ENCODE assay signal across 15 cellular contexts in genomic region chr17:68491864-68492263, GRCh38. TPM values are rescaled to one million over a fixed set of nuclear protein-coding genes. Genes with fewer than 3 reads are reported as not detected.
DNase-seq lines count a peak whose midpoint lies in the region; ATAC-seq and TF ChIP-seq lines count a peak whose summit lies in the region.
"Had no signal": no experiment of that assay in that cellular context is flagged by ENCODE, and none has a peak within 500 bp of the region (broad histone marks: within the 10 kb centered on the region; RNA-seq: fewer than 3 reads in every experiment).

No MANE protein-coding gene starts in this region.

- ATAC-seq in GM21515 (IDR thresholded peaks at IDR 0.05; ENCODE audit: unreplicated experiment) = no peak
- ATAC-seq: gastroesophageal sphincter had no signal

- no peaks in the 10 kb centered on the region for H3K36me3 Mint-ChIP-seq in CD14-positive monocyte
- H3K36me3 Mint-ChIP-seq in nephron progenitor cell (ENCODE audit: low read depth) = no peaks in the 10 kb centered on the region
- H3K36me3 Mint-ChIP-seq: mesothelial cell of epicardium had no signal

- H3K27ac Mint-ChIP-seq in CD14-positive monocyte = peak overlapping the region; percentile 82 to 93 (median 91)
- H3K27ac Mint-ChIP-seq in nephron progenitor cell = peak overlapping the region; percentile 31
- H3K27ac Mint-ChIP-seq: activated T-helper 2 cell treated with anti-CD3 and anti-CD28 coated beads, Interferon-gamma antibody, Interleukin-2, Interleukin-4, amounts not matched to agents 10 μg/mL and 5 μg/mL and 100 μg/mL, durations not matched to agents 14 hours and 24 hours and 36 hours; mesothelial cell of epicardium had no signal

- DNase-seq in CD14-positive monocyte (ENCODE audit: low spot score) (no peak), NCI-H446 treated with DMSO at 0.1 percent for 48 hours (lab: John Stamatoyannopoulos, UW) (peak; percentile 56), epithelial cell of esophagus (ENCODE audit: low read depth) (peak; percentile 64), nephron progenitor cell (no peak), AML-193 (lab: John Stamatoyannopoulos, UW) (no peak)
- DNase-seq in activated T-cell treated with anti-CD3 and anti-CD28 coated beads, Interleukin-2, amount 50 U/mL, for 48 hours = no peak
- no peak for DNase-seq in stimulated activated naive CD4-positive, alpha-beta T cell treated with Interleukin-2 at 50 U/mL for 16 hours (lab: John Stamatoyannopoulos, UW)
- DNase-seq: H7; NCI-H774; stimulated activated CD8-positive, alpha-beta memory T cell treated with anti-CD3 and anti-CD28 coated beads, Interleukin-4, amount 100 ng/mL, for 48 hours had no signal

- intact Hi-C loops in CD14-positive monocyte (cut with micrococcal nuclease) = loop anchor here in 1 of 2 donors (2.0 kb wide), 1 partner anchor 17 kb away; no protein-coding TSS in a partner anchor

- peaks cover 74% of the 10 kb centered on the region for H3K4me1 Mint-ChIP-seq in CD14-positive monocyte
- H3K4me1 Mint-ChIP-seq in nephron progenitor cell = peaks cover 21% of the 10 kb centered on the region

- peaks cover 0 to 3% (median 0%) of the 10 kb centered on the region in 7 donors for H3K9me3 Mint-ChIP-seq in CD14-positive monocyte
- H3K9me3 Mint-ChIP-seq in nephron progenitor cell = peaks cover 6% of the 10 kb centered on the region
- H3K9me3 Mint-ChIP-seq: activated T-helper 2 cell treated with anti-CD3 and anti-CD28 coated beads, Interferon-gamma antibody, Interleukin-2, Interleukin-4, amounts not matched to agents 10 μg/mL and 5 μg/mL and 100 μg/mL, durations not matched to agents 14 hours and 24 hours and 36 hours; mesothelial cell of epicardium had no signal

- H3K4me3 ChIP-seq in epithelial cell of esophagus (ENCODE audit: low read length) = no peak overlapping the region
- H3K4me3 ChIP-seq: gastroesophageal sphincter, smooth muscle cell had no signal

- H3K4me3 Mint-ChIP-seq in CD14-positive monocyte (peak overlapping the region; percentile 3 to 85), nephron progenitor cell (no peak overlapping the region)
- H3K4me3 Mint-ChIP-seq: mesothelial cell of epicardium had no signal

- TF ChIP-seq CTCF in CD14-positive monocyte (IDR thresholded peaks at IDR 0.05) (no peak), epithelial cell of esophagus (IDR thresholded peaks at IDR 0.05; ENCODE audit: insufficient read depth, low read depth, low read length, missing control alignments) (no peak), nephron progenitor cell (IDR thresholded peaks at IDR 0.05) (no peak)

- peaks cover 0 to 4% (median 0%) of the 10 kb centered on the region in 3 donors for H3K27me3 Mint-ChIP-seq in CD14-positive monocyte (ENCODE audit: low read depth in 3 of 3)
- peaks cover 15% of the 10 kb centered on the region for H3K27me3 Mint-ChIP-seq in nephron progenitor cell (ENCODE audit: low read depth, poor library complexity)

RNA-seq across cellular contexts. Expression of gene PRKAR1A, which starts 20.4 kb away (rescaled TPM):
- 100 to 1,000 TPM; 300 to 436 TPM for polyA plus RNA-seq in CD14-positive monocyte

RNA-seq across cellular contexts. Expression of gene WIPI1, which starts 34.6 kb away (rescaled TPM):
- polyA plus RNA-seq in CD14-positive monocyte = 10 to 100 TPM; 19.9 to 22.1 TPM

Comparison
In these comparisons a context has a peak if more than half of its experiments do, and no peak if none do; other contexts are left out.
1. DNase-seq: peak in NCI-H446 treated with DMSO at 0.1 percent for 48 hours (single experiment) and epithelial cell of esophagus (single experiment); none in CD14-positive monocyte (single experiment), nephron progenitor cell (single experiment), activated T-cell treated with anti-CD3 and anti-CD28 coated beads, Interleukin-2, amount 50 U/mL, for 48 hours (0 of 2), stimulated activated naive CD4-positive, alpha-beta T cell treated with Interleukin-2 at 50 U/mL for 16 hours (single experiment) and AML-193 (0 of 2).